8 cellular contexts compared by ENCODE assay signal in the genomic region with DNA sequence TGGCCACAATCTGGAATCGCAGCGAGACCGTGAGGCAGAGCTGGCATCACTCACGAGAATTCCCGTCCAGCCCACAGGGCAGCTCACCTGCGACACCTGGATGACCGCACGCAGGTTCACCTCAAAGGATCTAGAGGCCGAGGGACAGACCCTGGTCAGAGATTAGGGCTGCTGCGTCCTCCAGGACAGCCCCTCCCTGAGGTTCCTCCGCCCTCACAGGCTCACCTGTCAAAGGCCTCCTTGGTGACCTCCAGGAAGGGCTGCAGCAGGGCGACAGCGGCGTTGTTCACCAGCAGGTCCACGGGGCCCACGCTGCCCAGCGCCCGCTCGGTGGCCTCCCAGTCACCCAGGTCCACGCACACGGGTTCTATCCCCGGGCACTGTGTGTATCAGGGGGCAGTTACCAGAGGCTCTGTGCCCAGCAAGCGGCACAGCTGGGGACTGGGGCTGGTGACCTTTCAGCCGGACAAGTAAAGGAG. TPM values are rescaled to one million over a fixed set of nuclear protein-coding genes. Genes with fewer than 3 reads are reported as not detected.
DNase-seq lines count a peak whose midpoint lies in the region; TF ChIP-seq lines count a peak whose summit lies in the region.

No MANE protein-coding gene starts in this region.

- intact Hi-C loops in spleen (cut with DNase I; ENCODE audit: low total_unique reads): no loop called here

- H3K4me2 ChIP-seq in GM23248 (ENCODE audit: unreplicated experiment) (peak overlapping the region; percentile 86), hepatocyte (peak overlapping the region; percentile 98)

- H3K4me3 ChIP-seq in GM23248: peak overlapping the region; percentile 79
- peak overlapping the region; percentile 70 for H3K4me3 ChIP-seq in WI38 (ENCODE audit: low read depth, low read length)
- peak overlapping the region; percentile 62 for H3K4me3 ChIP-seq in hepatocyte
- peak overlapping the region; percentile 53 to 81 (median 63) for H3K4me3 ChIP-seq in spleen

- H3K9me2 ChIP-seq in GM23248 (ENCODE audit: insufficient read depth): no peaks in the 10 kb centered on the region
- no peaks in the 10 kb centered on the region for H3K9me2 ChIP-seq in hepatocyte (replicated peaks; ENCODE audit: insufficient read depth)

- H3K9ac ChIP-seq in GM23248: peak overlapping the region; percentile 74

- peaks cover 6% of the 10 kb centered on the region; the same call in 1 of the 2 replicates for H3F3A ChIP-seq in GM23248 (ENCODE audit: insufficient read depth)

- H3K79me2 ChIP-seq in GM23248 (ENCODE audit: insufficient read depth) (no peaks in the 10 kb centered on the region), hepatocyte (peaks cover 11% of the 10 kb centered on the region)

- H3K36me3 ChIP-seq in GM23248 (ENCODE audit: low read depth): no peaks in the 10 kb centered on the region
- H3K36me3 ChIP-seq in hepatocyte (replicated peaks; ENCODE audit: insufficient read depth, low read depth): no peaks in the 10 kb centered on the region
- H3K36me3 ChIP-seq in spleen: peaks cover 0 to 12% (median 0%) of the 10 kb centered on the region in 6 donors

- WGBS in GM23248 (ENCODE audit: low coverage in 1 of 2, low lambda C conversion rate in 2 of 2, missing lambda C conversion rate in 2 of 2), 2 experiments: 48 to 50% methylated on average over 24 of the region's 24 CpGs
- WGBS in hepatocyte (ENCODE audit: low lambda C conversion rate, missing lambda C conversion rate): 47% methylated on average over 24 of the region's 24 CpGs
- 41 to 88% (median 45%) methylated on average over 5 to 24 of the region's 24 CpGs for WGBS in spleen, 5 donors

- no peaks in the 10 kb centered on the region for H3K9me3 ChIP-seq in GM23248 (ENCODE audit: low read depth)
- H3K9me3 ChIP-seq in hepatocyte (ENCODE audit: low read depth): no peaks in the 10 kb centered on the region
- H3K9me3 ChIP-seq in spleen: no peaks in the 10 kb centered on the region

- TF ChIP-seq POLR2A in spleen (IDR thresholded peaks at IDR 0.05): no peak

- H3K4me1 ChIP-seq in GM23248 (ENCODE audit: insufficient read depth): no peaks in the 10 kb centered on the region
- H3K4me1 ChIP-seq in hepatocyte (ENCODE audit: insufficient read depth): peaks cover 15% of the 10 kb centered on the region
- peaks cover 6 to 51% (median 30%) of the 10 kb centered on the region in 6 donors for H3K4me1 ChIP-seq in spleen

- H3K27ac ChIP-seq in GM23248: peak overlapping the region; percentile 69
- H3K27ac ChIP-seq in hepatocyte: peak overlapping the region; percentile 98
- peak overlapping the region; percentile 77 to 98 (median 96) for H3K27ac ChIP-seq in spleen

- no peaks in the 10 kb centered on the region for H3K27me3 ChIP-seq in GM23248 (replicated peaks; ENCODE audit: insufficient read depth)
- H3K27me3 ChIP-seq in hepatocyte: no peaks in the 10 kb centered on the region
- H3K27me3 ChIP-seq in spleen (replicated peaks in 1 of 7): peaks cover 0 to 11% (median 7%) of the 10 kb centered on the region in 7 donors

- H4K20me1 ChIP-seq in GM23248 (ENCODE audit: insufficient read depth) (no peaks in the 10 kb centered on the region), hepatocyte (ENCODE audit: insufficient read depth, poor library complexity, severe bottlenecking) (no peaks in the 10 kb centered on the region)

- no peak for TF ChIP-seq CTCF in WI38 (IDR thresholded peaks at IDR 0.05; ENCODE audit: low read depth, low read length)
- TF ChIP-seq CTCF in hepatocyte (IDR thresholded peaks at IDR 0.05; ENCODE audit: poor library complexity): no peak
- no peak for TF ChIP-seq CTCF in spleen (IDR thresholded peaks at IDR 0.05 in 8 of 11, conservative IDR thresholded peaks at IDR 0.05 in 3 of 11)

- DNase-seq in GM23248 (no peak), hepatocyte (ENCODE audit: low spot score) (no peak), spleen (no peak), OCI-M2 (lab: John Stamatoyannopoulos, UW; ENCODE audit: unreplicated experiment) (no peak), GM19240 (ENCODE audit: insufficient read length, low spot score) (no peak), NCI-H128 (lab: John Stamatoyannopoulos, UW; ENCODE audit: unreplicated experiment) (no peak), pons (ENCODE audit: low spot score) (no peak)

- H2AFZ ChIP-seq in GM23248 (peak overlapping the region; percentile 61), hepatocyte (peak overlapping the region; percentile 38)

- in situ Hi-C loops in GM23248 (cut with MboI): no loop called here

RNA-seq across cellular contexts. Expression of gene DCXR, which starts 0.8 kb away (rescaled TPM):
- 75.8 and 83.5 TPM in 2 replicates for total RNA-seq in GM23248 (2014; rRNA removed; shearing (Covaris generic))
- polyA plus RNA-seq in GM23248 (2016; fragmentation: Nextera tagmentation; extraction: Ambion mirVana) (69.9 and 70.2 TPM in 2 replicates), hepatocyte (185 and 207 TPM in 2 replicates), spleen (10 to 100 TPM; 74.8 to 88.0 (median 87.6) TPM)
- total RNA-seq in hepatocyte (118 and 125 TPM in 2 replicates), spleen (10 to 100 TPM; 44.2 to 82.5 (median 54.9) TPM)

RNA-seq across cellular contexts. Expression of gene RAC3, which starts 5.2 kb away (rescaled TPM):
- total RNA-seq in GM23248 (2014; rRNA removed; shearing (Covaris generic)): 5.4 and 7.9 TPM in 2 replicates
- 1.3 and 1.8 TPM in 2 replicates for polyA plus RNA-seq in GM23248 (2016; fragmentation: Nextera tagmentation; extraction: Ambion mirVana)
- total RNA-seq in hepatocyte: 11.8 and 13.7 TPM in 2 replicates
- 5.2 and 5.5 TPM in 2 replicates for polyA plus RNA-seq in hepatocyte
- 1 to 10 TPM in 2 of 7 donors, under 1 TPM in 3, not detected in 2; 0.60 to 1.4 (median 0.66) TPM for total RNA-seq in spleen
- polyA plus RNA-seq in spleen: 1 to 10 TPM; 1.0 to 3.4 (median 2.0) TPM

RNA-seq across cellular contexts. Expression of gene LRRC45, which starts 13.6 kb away (rescaled TPM):
- 14.8 and 15.3 TPM in 2 replicates for total RNA-seq in GM23248 (2014; rRNA removed; shearing (Covaris generic))
- polyA plus RNA-seq in GM23248 (2016; fragmentation: Nextera tagmentation; extraction: Ambion mirVana) (4.4 and 4.5 TPM in 2 replicates), hepatocyte (14.7 and 17.2 TPM in 2 replicates), spleen (10 to 100 TPM; 13.6 to 23.4 (median 20.0) TPM)
- total RNA-seq in hepatocyte (12.8 and 15.5 TPM in 2 replicates), spleen (10 to 100 TPM in 6 of 7 donors, 1 to 10 TPM in 1; 7.5 to 13.7 (median 11.5) TPM)

RNA-seq across cellular contexts. Expression of gene CENPX, which starts 14.0 kb away (rescaled TPM):
- total RNA-seq in GM23248 (2014; rRNA removed; shearing (Covaris generic)): 43.9 and 68.8 TPM in 2 replicates
- 65.2 and 68.6 TPM in 2 replicates for polyA plus RNA-seq in GM23248 (2016; fragmentation: Nextera tagmentation; extraction: Ambion mirVana)
- total RNA-seq in hepatocyte: 58.2 and 64.5 TPM in 2 replicates
- 83.2 and 84.3 TPM in 2 replicates for polyA plus RNA-seq in hepatocyte
- total RNA-seq in spleen: 10 to 100 TPM; 25.4 to 36.0 (median 29.8) TPM
- polyA plus RNA-seq in spleen: 10 to 100 TPM; 69.4 to 91.8 (median 79.0) TPM

RNA-seq across cellular contexts. Expression of gene RFNG, which starts 14.9 kb away (rescaled TPM):
- total RNA-seq in GM23248 (2014; rRNA removed; shearing (Covaris generic)): 59.8 and 61.2 TPM in 2 replicates
- 10.6 and 11.8 TPM in 2 replicates for polyA plus RNA-seq in GM23248 (2016; fragmentation: Nextera tagmentation; extraction: Ambion mirVana)
- total RNA-seq in hepatocyte: 39.6 and 43.2 TPM in 2 replicates
- 109 and 118 TPM in 2 replicates for polyA plus RNA-seq in hepatocyte
- total RNA-seq in spleen: 10 to 100 TPM; 21.4 to 36.3 (median 26.0) TPM
- 10 to 100 TPM; 24.5 to 42.3 (median 41.5) TPM for polyA plus RNA-seq in spleen
